Comparison of ENCODE assay signal across 1 cellular context in the genomic region with DNA sequence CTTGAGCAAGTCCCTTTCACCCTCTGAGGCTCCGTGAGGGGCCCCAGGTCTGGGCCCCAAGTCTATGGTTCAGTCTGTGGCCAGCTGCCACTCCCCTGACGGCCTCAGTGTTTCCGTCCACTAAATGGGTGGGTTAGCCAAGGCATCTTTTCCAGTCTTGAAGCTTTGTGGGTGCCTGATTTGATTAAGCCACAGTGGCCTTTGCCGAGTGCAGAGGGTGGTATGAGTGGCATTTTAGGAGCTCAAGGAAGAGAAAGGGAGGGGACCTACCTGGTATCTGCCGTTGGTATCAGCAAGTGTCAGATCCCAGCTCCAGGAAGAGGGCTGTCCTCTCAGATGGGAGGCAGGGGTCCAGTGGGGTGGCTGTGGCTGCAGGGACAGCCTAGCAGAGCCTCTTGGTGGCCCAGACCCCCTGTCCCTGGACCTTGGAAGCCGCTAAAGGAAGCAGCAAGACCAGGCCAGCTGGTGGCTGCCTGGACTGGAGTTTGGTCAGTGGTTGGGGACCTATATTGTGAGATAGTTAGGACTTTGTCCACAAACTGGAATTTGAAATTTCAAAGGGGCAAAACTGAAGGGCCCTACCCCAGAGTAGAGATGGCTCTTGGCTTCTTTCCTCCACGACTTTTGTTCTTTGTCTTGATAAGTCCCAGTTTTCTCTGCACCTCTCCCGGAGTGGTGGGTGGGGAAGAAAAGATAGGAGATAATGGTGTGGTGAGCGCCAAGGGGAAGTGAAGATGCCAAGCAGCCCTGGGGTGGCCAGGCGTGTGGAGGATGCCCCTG.
TF ChIP-seq lines count a peak whose summit lies in the region.

No MANE protein-coding gene starts in this region.

TF ChIP-seq in HepG2, 621 proteins besides CTCF, POLR2A, EP300 and RAD21 (continued from another document and continues in another):
- TF ChIP-seq, protein P1, sequence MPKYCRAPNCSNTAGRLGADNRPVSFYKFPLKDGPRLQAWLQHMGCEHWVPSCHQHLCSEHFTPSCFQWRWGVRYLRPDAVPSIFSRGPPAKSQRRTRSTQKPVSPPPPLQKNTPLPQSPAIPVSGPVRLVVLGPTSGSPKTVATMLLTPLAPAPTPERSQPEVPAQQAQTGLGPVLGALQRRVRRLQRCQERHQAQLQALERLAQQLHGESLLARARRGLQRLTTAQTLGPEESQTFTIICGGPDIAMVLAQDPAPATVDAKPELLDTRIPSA (CRISPR knock-in tag; IDR thresholded peaks at IDR 0.05; ENCODE audit: borderline replicate concordance): no peak
- no peak for TF ChIP-seq MTF2 (CRISPR knock-in tag; IDR thresholded peaks at IDR 0.05; ENCODE audit: borderline replicate concordance)
- no peak for TF ChIP-seq ZNF792 (CRISPR knock-in tag; IDR thresholded peaks at IDR 0.05)
- no peak for TF ChIP-seq MIXL1 (CRISPR knock-in tag; IDR thresholded peaks at IDR 0.05)
- TF ChIP-seq ETV6 (CRISPR knock-in tag; conservative IDR thresholded peaks at IDR 0.05): no peak
- TF ChIP-seq ZNF672 (CRISPR knock-in tag; IDR thresholded peaks at IDR 0.05): no peak
- TF ChIP-seq IRF9 (CRISPR knock-in tag; IDR thresholded peaks at IDR 0.05; ENCODE audit: borderline replicate concordance): no peak
- 0 out of 2 replicates have a peak, but pooled peaks have one; percentile 7 for TF ChIP-seq ZNF124 (CRISPR knock-in tag; IDR thresholded peaks at IDR 0.05)
- no peak for TF ChIP-seq NR2C2 (CRISPR knock-in tag; IDR thresholded peaks at IDR 0.05; ENCODE audit: borderline replicate concordance)
- 0 out of 2 replicates have a peak, but pooled peaks have one; percentile 2 for TF ChIP-seq MYC (CRISPR knock-in tag; IDR thresholded peaks at IDR 0.05; ENCODE audit: borderline replicate concordance)
- no peak for TF ChIP-seq MAFF (IDR thresholded peaks at IDR 0.05; ENCODE audit: low read depth, low read length)
- TF ChIP-seq MLXIP (CRISPR knock-in tag; IDR thresholded peaks at IDR 0.05; ENCODE audit: borderline replicate concordance): no peak
- no peak for TF ChIP-seq JUN (CRISPR knock-in tag; IDR thresholded peaks at IDR 0.05)
- no peak for TF ChIP-seq TEAD2 (CRISPR knock-in tag; IDR thresholded peaks at IDR 0.05)
- no peak for TF ChIP-seq FOXJ3 (CRISPR knock-in tag; IDR thresholded peaks at IDR 0.05; ENCODE audit: borderline replicate concordance)
- no peak; the same call in 1 of the 2 replicates for TF ChIP-seq ZNF790 (CRISPR knock-in tag; IDR thresholded peaks at IDR 0.05; ENCODE audit: borderline replicate concordance)
- no peak for TF ChIP-seq KDM2A (CRISPR knock-in tag; IDR thresholded peaks at IDR 0.05; ENCODE audit: borderline replicate concordance, low read depth)
- no peak for TF ChIP-seq ZNF549 (CRISPR knock-in tag; IDR thresholded peaks at IDR 0.05)
- TF ChIP-seq HNRNPL (IDR thresholded peaks at IDR 0.05; ENCODE audit: low read depth, low read length): no peak
- TF ChIP-seq KAT2B (IDR thresholded peaks at IDR 0.05; ENCODE audit: borderline replicate concordance, low read depth, low read length): no peak
- TF ChIP-seq MED8 (CRISPR knock-in tag; IDR thresholded peaks at IDR 0.05; ENCODE audit: insufficient replicate concordance): no peak
- TF ChIP-seq, protein P2, sequence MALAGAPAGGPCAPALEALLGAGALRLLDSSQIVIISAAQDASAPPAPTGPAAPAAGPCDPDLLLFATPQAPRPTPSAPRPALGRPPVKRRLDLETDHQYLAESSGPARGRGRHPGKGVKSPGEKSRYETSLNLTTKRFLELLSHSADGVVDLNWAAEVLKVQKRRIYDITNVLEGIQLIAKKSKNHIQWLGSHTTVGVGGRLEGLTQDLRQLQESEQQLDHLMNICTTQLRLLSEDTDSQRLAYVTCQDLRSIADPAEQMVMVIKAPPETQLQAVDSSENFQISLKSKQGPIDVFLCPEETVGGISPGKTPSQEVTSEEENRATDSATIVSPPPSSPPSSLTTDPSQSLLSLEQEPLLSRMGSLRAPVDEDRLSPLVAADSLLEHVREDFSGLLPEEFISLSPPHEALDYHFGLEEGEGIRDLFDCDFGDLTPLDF (CRISPR knock-in tag; IDR thresholded peaks at IDR 0.05): no peak
- TF ChIP-seq ZNF329 (CRISPR knock-in tag; IDR thresholded peaks at IDR 0.05; ENCODE audit: low read depth): no peak
- TF ChIP-seq GRHL1 (CRISPR knock-in tag; conservative IDR thresholded peaks at IDR 0.05): no peak
- TF ChIP-seq DR1 (CRISPR knock-in tag; IDR thresholded peaks at IDR 0.05): no peak
- TF ChIP-seq NKX3-1 (CRISPR knock-in tag; IDR thresholded peaks at IDR 0.05): no peak
- TF ChIP-seq MYNN (CRISPR knock-in tag; IDR thresholded peaks at IDR 0.05; ENCODE audit: low read depth): no peak
- peak; percentile 93 for TF ChIP-seq HNF4G (IDR thresholded peaks at IDR 0.05; ENCODE audit: borderline replicate concordance, low read depth, low read length)
- peak; percentile 37; the same call in 1 of the 2 replicates for TF ChIP-seq HNF4G (CRISPR knock-in tag; IDR thresholded peaks at IDR 0.05; ENCODE audit: borderline replicate concordance, low read depth)
- no peak for TF ChIP-seq ZNF644 (CRISPR knock-in tag; IDR thresholded peaks at IDR 0.05; ENCODE audit: low read depth)
- peak; percentile 63; the same call in 1 of the 2 replicates for TF ChIP-seq ZNF772 (CRISPR knock-in tag; IDR thresholded peaks at IDR 0.05)
- no peak for TF ChIP-seq SIN3A (IDR thresholded peaks at IDR 0.05; ENCODE audit: borderline replicate concordance, low read depth, low read length)
- no peak for TF ChIP-seq AKAP8 (CRISPR knock-in tag; IDR thresholded peaks at IDR 0.05)
- peak; percentile 7; the same call in 1 of the 2 replicates for TF ChIP-seq ZNF280D (CRISPR knock-in tag; IDR thresholded peaks at IDR 0.05)
- no peak for TF ChIP-seq ZNF333 (CRISPR knock-in tag; IDR thresholded peaks at IDR 0.05; ENCODE audit: borderline replicate concordance)
- TF ChIP-seq, protein P3, sequence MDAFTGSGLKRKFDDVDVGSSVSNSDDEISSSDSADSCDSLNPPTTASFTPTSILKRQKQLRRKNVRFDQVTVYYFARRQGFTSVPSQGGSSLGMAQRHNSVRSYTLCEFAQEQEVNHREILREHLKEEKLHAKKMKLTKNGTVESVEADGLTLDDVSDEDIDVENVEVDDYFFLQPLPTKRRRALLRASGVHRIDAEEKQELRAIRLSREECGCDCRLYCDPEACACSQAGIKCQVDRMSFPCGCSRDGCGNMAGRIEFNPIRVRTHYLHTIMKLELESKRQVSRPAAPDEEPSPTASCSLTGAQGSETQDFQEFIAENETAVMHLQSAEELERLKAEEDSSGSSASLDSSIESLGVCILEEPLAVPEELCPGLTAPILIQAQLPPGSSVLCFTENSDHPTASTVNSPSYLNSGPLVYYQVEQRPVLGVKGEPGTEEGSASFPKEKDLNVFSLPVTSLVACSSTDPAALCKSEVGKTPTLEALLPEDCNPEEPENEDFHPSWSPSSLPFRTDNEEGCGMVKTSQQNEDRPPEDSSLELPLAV (CRISPR knock-in tag; conservative IDR thresholded peaks at IDR 0.05; ENCODE audit: low read depth): no peak
- peak; percentile 100 for TF ChIP-seq ZMYM3 (CRISPR knock-in tag; IDR thresholded peaks at IDR 0.05)
- TF ChIP-seq ZNF670 (CRISPR knock-in tag; IDR thresholded peaks at IDR 0.05; ENCODE audit: borderline replicate concordance): 0 out of 2 replicates have a peak, but pooled peaks have one; percentile 42
- no peak for TF ChIP-seq BHLHE40 (IDR thresholded peaks at IDR 0.05; ENCODE audit: low read length)
- TF ChIP-seq HOXD1 (CRISPR knock-in tag; IDR thresholded peaks at IDR 0.05): no peak
- TF ChIP-seq THAP11 (CRISPR knock-in tag; IDR thresholded peaks at IDR 0.05): no peak
- TF ChIP-seq ZNF703 (CRISPR knock-in tag; IDR thresholded peaks at IDR 0.05; ENCODE audit: borderline replicate concordance): no peak
- no peak for TF ChIP-seq TARDBP (CRISPR knock-in tag; IDR thresholded peaks at IDR 0.05)
- TF ChIP-seq, protein P4, sequence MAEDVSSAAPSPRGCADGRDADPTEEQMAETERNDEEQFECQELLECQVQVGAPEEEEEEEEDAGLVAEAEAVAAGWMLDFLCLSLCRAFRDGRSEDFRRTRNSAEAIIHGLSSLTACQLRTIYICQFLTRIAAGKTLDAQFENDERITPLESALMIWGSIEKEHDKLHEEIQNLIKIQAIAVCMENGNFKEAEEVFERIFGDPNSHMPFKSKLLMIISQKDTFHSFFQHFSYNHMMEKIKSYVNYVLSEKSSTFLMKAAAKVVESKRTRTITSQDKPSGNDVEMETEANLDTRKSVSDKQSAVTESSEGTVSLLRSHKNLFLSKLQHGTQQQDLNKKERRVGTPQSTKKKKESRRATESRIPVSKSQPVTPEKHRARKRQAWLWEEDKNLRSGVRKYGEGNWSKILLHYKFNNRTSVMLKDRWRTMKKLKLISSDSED (CRISPR knock-in tag; IDR thresholded peaks at IDR 0.05): no peak
- no peak for TF ChIP-seq MXI1 (IDR thresholded peaks at IDR 0.05; ENCODE audit: borderline replicate concordance, low read depth, low read length)
- peak; percentile 37; the same call in 1 of the 2 replicates for TF ChIP-seq ZSCAN31 (CRISPR knock-in tag; IDR thresholded peaks at IDR 0.05; ENCODE audit: low read depth)
